8 cellular contexts compared by ENCODE assay signal in the genomic region with DNA sequence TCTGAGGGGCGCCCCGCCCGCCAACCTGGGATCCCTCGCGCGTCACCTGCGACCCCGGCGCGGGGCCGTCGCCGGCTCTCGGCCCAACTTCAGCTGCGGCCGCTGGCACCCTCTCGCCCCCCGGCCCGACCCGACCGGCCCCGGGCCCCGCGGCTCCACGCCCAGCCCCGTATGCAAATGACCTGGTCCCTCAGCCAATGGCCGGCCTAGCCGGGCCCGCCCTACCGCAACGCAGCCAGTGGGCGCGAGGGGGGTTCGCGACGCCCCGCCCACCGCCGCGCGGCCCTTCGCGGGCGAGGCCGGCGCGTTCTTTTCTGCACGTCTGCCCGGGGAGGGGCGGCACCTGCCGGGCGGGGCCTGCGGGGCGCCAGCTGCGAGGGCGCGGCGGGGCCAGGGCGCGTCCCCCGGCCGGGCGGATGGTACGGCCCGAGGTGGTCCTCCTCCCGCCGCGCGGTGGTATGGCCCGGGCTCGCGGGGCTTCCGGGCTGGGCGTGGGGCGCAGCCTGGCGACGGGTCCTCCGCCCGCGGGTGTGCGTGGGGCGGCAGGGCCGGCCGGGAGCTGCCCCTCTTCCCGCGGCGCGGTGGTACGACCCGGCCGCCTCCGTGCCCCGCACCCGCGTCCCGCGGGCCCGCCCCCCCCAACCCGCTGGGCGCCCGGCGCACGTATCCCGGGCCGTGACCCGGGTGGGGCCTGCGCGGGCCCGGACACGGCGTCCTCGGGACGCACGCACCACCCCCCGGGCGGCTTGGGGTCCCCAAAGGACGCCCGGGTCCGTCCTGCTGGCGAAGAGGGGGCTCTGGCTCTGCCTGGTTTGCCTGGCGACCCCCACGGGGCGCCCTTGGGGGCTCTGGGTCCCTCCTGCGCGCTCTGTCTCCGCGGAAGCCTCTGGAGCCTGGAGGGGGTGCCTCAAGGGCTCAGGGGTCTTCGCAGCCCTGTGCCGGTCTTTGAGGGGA. TPM values are rescaled to one million over a fixed set of nuclear protein-coding genes. Genes with fewer than 3 reads are reported as not detected.
DNase-seq lines count a peak whose midpoint lies in the region; ATAC-seq and TF ChIP-seq lines count a peak whose summit lies in the region.

No MANE protein-coding gene starts in this region.

- H3K27me3 Mint-ChIP-seq in CD4-positive, CD25-positive, alpha-beta regulatory T cell, result no peaks in the 10 kb centered on the region

- peak overlapping the region in 1 of 3 donors; percentile 84 for H3K27ac Mint-ChIP-seq in CD4-positive, CD25-positive, alpha-beta regulatory T cell

- no peaks in the 10 kb centered on the region for H3K27me3 ChIP-seq in CD4-positive, CD25-positive, alpha-beta regulatory T cell (ENCODE audit: control insufficient read depth, insufficient read depth, low read length)
- H3K27me3 ChIP-seq in dorsolateral prefrontal cortex (no peaks in the 10 kb centered on the region), lower lobe of right lung (ENCODE audit: low read depth) (no peaks in the 10 kb centered on the region)

- peak in 3 of 56 donors; percentile 12 to 40 (median 36) for TF ChIP-seq CTCF in dorsolateral prefrontal cortex (IDR thresholded peaks at IDR 0.05 in 54 of 56, conservative IDR thresholded peaks at IDR 0.05 in 2 of 56; ENCODE audit: low read depth in 1 of 56, partially characterized antibody in 56 of 56)
- no peak for TF ChIP-seq CTCF in lower lobe of right lung (IDR thresholded peaks at IDR 0.05)

- no peaks in the 10 kb centered on the region for H3K9me3 ChIP-seq in CD4-positive, CD25-positive, alpha-beta regulatory T cell (ENCODE audit: control insufficient read depth in 2 of 2, low read length in 2 of 2)
- no peaks in the 10 kb centered on the region for H3K9me3 ChIP-seq in lower lobe of right lung

- ATAC-seq in CD4-positive, CD25-positive, alpha-beta regulatory T cell (ENCODE audit: low read depth in 2 of 2), result peak; percentile 87 to 89
- ATAC-seq in GM19438 (IDR thresholded peaks at IDR 0.05; ENCODE audit: low read depth, unreplicated experiment) (peak; percentile 89), HG03565 (IDR thresholded peaks at IDR 0.05; ENCODE audit: unreplicated experiment) (peak; percentile 85), lower lobe of right lung (peak; percentile 93 to 94)

- peak; percentile 91 to 96 (median 96) for DNase-seq in CD4-positive, CD25-positive, alpha-beta regulatory T cell
- peak; percentile 84 for DNase-seq in NCI-H748 treated with DMSO at 0.1 percent for 48 hours (lab: John Stamatoyannopoulos, UW)
- peak; percentile 78 to 79 for DNase-seq in activated CD4-positive, alpha-beta T cell treated with anti-CD3 and anti-CD28 coated beads, Interleukin-2, amount 50 U/mL, for 4 hours
- DNase-seq in dorsolateral prefrontal cortex, result peak; percentile 81 to 96 (median 89)
- DNase-seq in lower lobe of right lung, result peak; percentile 95
- peak; percentile 77 to 85 (median 83) for DNase-seq in stimulated activated CD4-positive, alpha-beta T cell treated with anti-CD3 and anti-CD28 coated beads, TNF-alpha, amount 100 ng/mL, for 1 hour (ENCODE audit: low read depth in 3 of 3, low spot score in 1 of 3)

- peaks cover 0 to 15% (median 0%) of the 10 kb centered on the region in 4 donors for H3K4me1 Mint-ChIP-seq in CD4-positive, CD25-positive, alpha-beta regulatory T cell

- peak overlapping the region; percentile 68 for H3K27ac ChIP-seq in CD4-positive, CD25-positive, alpha-beta regulatory T cell (ENCODE audit: insufficient read depth, low read length, poor library complexity, severe bottlenecking)
- peak overlapping the region in 56 of 59 donors; percentile 23 to 93 (median 75) for H3K27ac ChIP-seq in dorsolateral prefrontal cortex
- peak overlapping the region; percentile 88 for H3K27ac ChIP-seq in lower lobe of right lung

- H3K36me3 Mint-ChIP-seq in CD4-positive, CD25-positive, alpha-beta regulatory T cell, result no peaks in the 10 kb centered on the region

- H3K4me1 ChIP-seq in CD4-positive, CD25-positive, alpha-beta regulatory T cell (ENCODE audit: control insufficient read depth, insufficient read depth, low read length, poor library complexity, severe bottlenecking), result peaks cover 13% of the 10 kb centered on the region
- peaks cover 36% of the 10 kb centered on the region for H3K4me1 ChIP-seq in lower lobe of right lung

- H3K4me3 ChIP-seq in CD4-positive, CD25-positive, alpha-beta regulatory T cell (ENCODE audit: low read depth, low read length), result peak overlapping the region; percentile 48
- H3K4me3 ChIP-seq in dorsolateral prefrontal cortex (peak overlapping the region; percentile 41 to 78 (median 66)), lower lobe of right lung (peak overlapping the region; percentile 68)

- H3K9me3 Mint-ChIP-seq in CD4-positive, CD25-positive, alpha-beta regulatory T cell, result no peaks in the 10 kb centered on the region

- peak overlapping the region; percentile 76 to 86 (median 84) for H3K4me3 Mint-ChIP-seq in CD4-positive, CD25-positive, alpha-beta regulatory T cell

- intact Hi-C loops in dorsolateral prefrontal cortex (cut with DNase I) (no loop called here), lower lobe of right lung (cut with DNase I) (no loop called here)

- H3K36me3 ChIP-seq in CD4-positive, CD25-positive, alpha-beta regulatory T cell (ENCODE audit: control insufficient read depth, insufficient read depth, low read length), result no peaks in the 10 kb centered on the region
- H3K36me3 ChIP-seq in lower lobe of right lung, result no peaks in the 10 kb centered on the region

RNA-seq across cellular contexts. Expression of a gene that starts 7.7 kb away (rescaled TPM):
- 43.8 TPM for total RNA-seq in CD4-positive, CD25-positive, alpha-beta regulatory T cell
- polyA plus RNA-seq in CD4-positive, CD25-positive, alpha-beta regulatory T cell, result 1 to 10 TPM; 3.8 to 6.0 (median 5.0) TPM
- 10 to 100 TPM; 24.7 to 43.4 (median 32.3) TPM for total RNA-seq in dorsolateral prefrontal cortex
- 31.5 TPM for total RNA-seq in lower lobe of right lung

RNA-seq across cellular contexts. Expression of a gene that starts 7.8 kb away (rescaled TPM):
- 27.2 TPM for total RNA-seq in CD4-positive, CD25-positive, alpha-beta regulatory T cell
- polyA plus RNA-seq in CD4-positive, CD25-positive, alpha-beta regulatory T cell, result 10 to 100 TPM; 23.9 to 34.2 (median 31.8) TPM
- 10 to 100 TPM in 34 of 120 experiments, 1 to 10 TPM in 86; 4.1 to 15.0 (median 8.8) TPM for total RNA-seq in dorsolateral prefrontal cortex
- 71.5 TPM for total RNA-seq in lower lobe of right lung

RNA-seq across cellular contexts. Expression of a gene that starts 8.0 kb away (rescaled TPM):
- 5.1 TPM for total RNA-seq in CD4-positive, CD25-positive, alpha-beta regulatory T cell
- 1 to 10 TPM in 2 of 4 donors, under 1 TPM in 2; 0.79 to 1.4 (median 1.0) TPM for polyA plus RNA-seq in CD4-positive, CD25-positive, alpha-beta regulatory T cell
- total RNA-seq in dorsolateral prefrontal cortex, result 1 to 10 TPM in 17 of 120 experiments, under 1 TPM in 67, not detected in 36; 0.20 to 2.8 (median 0.70) TPM
- total RNA-seq in lower lobe of right lung, result 6.0 TPM

RNA-seq across cellular contexts. Expression of a gene that starts 31.3 kb away (rescaled TPM):
- 5.8 TPM for total RNA-seq in CD4-positive, CD25-positive, alpha-beta regulatory T cell
- 1 to 10 TPM in 2 of 4 donors, under 1 TPM in 2; 0.89 to 3.1 (median 1.8) TPM for polyA plus RNA-seq in CD4-positive, CD25-positive, alpha-beta regulatory T cell
- 1 to 10 TPM; 1.5 to 6.7 (median 3.8) TPM for total RNA-seq in dorsolateral prefrontal cortex
- total RNA-seq in lower lobe of right lung, result 7.6 TPM

RNA-seq across cellular contexts. Expression of a gene that starts 33.2 kb away (rescaled TPM):
- total RNA-seq in CD4-positive, CD25-positive, alpha-beta regulatory T cell, result 35.0 TPM
- 10 to 100 TPM; 15.9 to 35.2 (median 21.1) TPM for polyA plus RNA-seq in CD4-positive, CD25-positive, alpha-beta regulatory T cell
- 100 to 1,000 TPM in 19 of 120 experiments, 10 to 100 TPM in 101; 50.7 to 122 (median 86.8) TPM for total RNA-seq in dorsolateral prefrontal cortex
- 36.3 TPM for total RNA-seq in lower lobe of right lung

Comparison
In these comparisons a context has a peak if more than half of its experiments do, and no peak if none do; other contexts are left out.
1. Peak in every context shown above with its lines: DNase-seq, ATAC-seq, H3K4me3 ChIP-seq and H3K27ac ChIP-seq.